8 cellular contexts compared by ENCODE assay signal in the genomic region with DNA sequence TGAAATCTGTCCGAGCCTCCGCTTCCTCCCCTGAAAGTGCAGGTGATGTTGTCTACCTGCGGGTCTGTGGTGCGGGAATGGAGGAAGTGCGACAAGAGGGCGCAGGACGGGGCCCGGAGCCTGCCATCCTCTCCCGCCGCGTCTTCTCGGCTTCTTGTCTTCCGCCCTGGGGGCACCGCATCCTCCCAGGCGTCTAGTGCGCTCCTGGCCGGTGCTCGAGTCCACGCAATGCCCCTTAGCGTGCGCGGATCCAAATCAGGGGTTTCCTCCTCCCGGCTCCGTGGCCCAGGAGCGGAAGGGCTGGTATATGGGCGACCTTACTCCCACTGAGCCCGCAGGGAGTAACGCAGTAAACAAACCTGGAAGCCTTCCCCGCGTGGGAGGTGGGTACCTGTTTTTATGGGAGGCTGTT. TPM values are rescaled to one million over a fixed set of nuclear protein-coding genes. Genes with fewer than 3 reads are reported as not detected.
DNase-seq lines count a peak whose midpoint lies in the region; ATAC-seq and TF ChIP-seq lines count a peak whose summit lies in the region.

No MANE protein-coding gene starts in this region.

- TF ChIP-seq CTCF in SU-DHL-6 (IDR thresholded peaks at IDR 0.05; ENCODE audit: insufficient read depth, low read length, poor library complexity, severe bottlenecking) (no peak), mammary epithelial cell (conservative IDR thresholded peaks at IDR 0.05 in 1 of 2, IDR thresholded peaks at IDR 0.05 in 1 of 2; ENCODE audit: extremely low read depth in 1 of 2, insufficient read depth in 1 of 2, low read depth in 1 of 2, low read length in 2 of 2) (no peak), liver (IDR thresholded peaks at IDR 0.05; ENCODE audit: low read depth, low read length, missing input control) (no peak)

- H3K9ac ChIP-seq in SU-DHL-6 (ENCODE audit: low read length) (peak overlapping the region; percentile 75), mammary epithelial cell (ENCODE audit: insufficient read depth, low read length) (peak overlapping the region; percentile 86), liver (ENCODE audit: low read depth in 1 of 2, low read length in 2 of 2) (peak overlapping the region; percentile 15 to 23)

- H3K4me3 ChIP-seq in SU-DHL-6 (ENCODE audit: insufficient read depth, low read length, poor library complexity, severe bottlenecking) = peak overlapping the region; percentile 89
- H3K4me3 ChIP-seq in mammary epithelial cell (replicated peaks in 1 of 3; ENCODE audit: insufficient read depth in 1 of 3, low read depth in 2 of 3, low read length in 3 of 3) = peak overlapping the region; percentile 58 to 83 (median 71)
- H3K4me3 ChIP-seq in liver (ENCODE audit: low read depth in 1 of 3, low read length in 3 of 3) = peak overlapping the region; percentile 75 to 88 (median 78)

- no TSS peak for BruUV-seq in mammary epithelial cell (replicated peaks; lab: Mats Ljungman, UMichigan)

- dilution Hi-C loops in mammary epithelial cell (cut with HindIII; ENCODE audit: low sequenced_read_pairs) = no loop called here

- H3K9me3 ChIP-seq in SU-DHL-6 (ENCODE audit: insufficient read depth, low read length) (no peaks in the 10 kb centered on the region), mammary epithelial cell (replicated peaks; ENCODE audit: insufficient read depth, low read length) (no peaks in the 10 kb centered on the region), liver (ENCODE audit: control insufficient read depth in 4 of 4, low read length in 3 of 4) (no peaks in the 10 kb centered on the region)

- no peak for DNase-seq in mammary epithelial cell
- peak; percentile 20 to 24 for DNase-seq in stimulated activated CD8-positive, alpha-beta memory T cell treated with anti-CD3 and anti-CD28 coated beads, Interleukin-15, amount 100 ng/mL, for 48 hours (ENCODE audit: low read depth in 2 of 2)
- no peak for DNase-seq in NCI-H2081 treated with DMSO at 0.1 percent for 48 hours (lab: John Stamatoyannopoulos, UW)
- DNase-seq in dedifferentiated amniotic fluid mesenchymal stem cell (ENCODE audit: extremely low spot score) = no peak

- in situ Hi-C loops in mammary epithelial cell (cut with MboI; ENCODE audit: low sequenced_read_pairs in 2 of 2) = loop anchor here in 1 of 2 donors (25.0 kb wide), 1 partner anchor 466 kb away; no protein-coding TSS in a partner anchor

- CTCF ChIA-PET in mammary epithelial cell (lab: Charles Lee; ENCODE audit: low non-redundant PET) = no interaction called here

- no peaks in the 10 kb centered on the region for H4K20me1 ChIP-seq in SU-DHL-6 (ENCODE audit: low read depth, low read length)
- no peaks in the 10 kb centered on the region for H4K20me1 ChIP-seq in mammary epithelial cell (ENCODE audit: insufficient read depth, low read length)

- no peak for TF ChIP-seq RAD21 in liver (IDR thresholded peaks at IDR 0.05)

- peak overlapping the region; percentile 93 for H3K27ac ChIP-seq in SU-DHL-6 (ENCODE audit: low read depth, low read length)
- peak overlapping the region; percentile 83 for H3K27ac ChIP-seq in mammary epithelial cell (ENCODE audit: insufficient read depth, low read depth, low read length)
- H3K27ac ChIP-seq in liver (ENCODE audit: low read depth in 1 of 2, low read length in 2 of 2) = peak overlapping the region; percentile 38 to 66

- H3K4me1 ChIP-seq in mammary epithelial cell (ENCODE audit: insufficient read depth, low read length) (peaks cover 11% of the 10 kb centered on the region), liver (ENCODE audit: control insufficient read depth in 4 of 4, insufficient read depth in 4 of 4, low read length in 3 of 4) (peaks cover 0 to 13% (median 6%) of the 10 kb centered on the region in 4 donors)

- H3K4me2 ChIP-seq in SU-DHL-6 (ENCODE audit: low read depth, low read length, poor library complexity, severe bottlenecking) = peak overlapping the region; percentile 100
- peak overlapping the region; percentile 89 for H3K4me2 ChIP-seq in mammary epithelial cell (ENCODE audit: insufficient read depth, low read depth, low read length)

- H3K27me3 ChIP-seq in SU-DHL-6 (ENCODE audit: low read length) (no peaks in the 10 kb centered on the region), mammary epithelial cell (ENCODE audit: insufficient read depth, low read length) (no peaks in the 10 kb centered on the region), liver (ENCODE audit: control insufficient read depth in 4 of 4, insufficient read depth in 4 of 4, low read length in 3 of 4) (no peaks in the 10 kb centered on the region)

- H3K36me3 ChIP-seq in SU-DHL-6 (ENCODE audit: low read length) (no peaks in the 10 kb centered on the region), mammary epithelial cell (ENCODE audit: insufficient read depth, low read length) (no peaks in the 10 kb centered on the region), liver (ENCODE audit: control insufficient read depth in 4 of 4, insufficient read depth in 3 of 4, low read depth in 1 of 4, low read length in 3 of 4) (no peaks in the 10 kb centered on the region)

- H3K79me2 ChIP-seq in SU-DHL-6 (ENCODE audit: insufficient read depth, low read length) = peaks cover 42% of the 10 kb centered on the region
- peaks cover 35% of the 10 kb centered on the region for H3K79me2 ChIP-seq in mammary epithelial cell (ENCODE audit: insufficient read depth, low read length)

- intact Hi-C loops in mammary epithelial cell (cut with micrococcal nuclease) = loop anchor here (2.0 kb wide), 1 partner anchor 254 kb away; the partner anchor contains the start of gene PRR14L

- ATAC-seq in GM18498 (IDR thresholded peaks at IDR 0.05; ENCODE audit: unreplicated experiment) (peak; percentile 25), HG02943 (IDR thresholded peaks at IDR 0.05; ENCODE audit: low read depth, unreplicated experiment) (peak; percentile 12)

- WGBS in mammary epithelial cell (ENCODE audit: low coverage, missing lambda C conversion rate) = 0% methylated on average over 13 of the region's 30 CpGs
- under 1% methylated on average over 30 of the region's 30 CpGs for WGBS in liver

- peak overlapping the region; percentile 88 for H2AFZ ChIP-seq in SU-DHL-6 (ENCODE audit: low read depth, low read length, severe bottlenecking)
- peak overlapping the region; percentile 98 for H2AFZ ChIP-seq in mammary epithelial cell (ENCODE audit: low read depth, low read length)

- H3K9me2 ChIP-seq in SU-DHL-6 (replicated peaks; ENCODE audit: insufficient read depth, low read length) = no peaks in the 10 kb centered on the region

- H3F3A ChIP-seq in SU-DHL-6 (ENCODE audit: insufficient read depth) = peaks cover 40% of the 10 kb centered on the region

TF ChIP-seq in liver, 16 proteins besides CTCF, POLR2A, EP300 and RAD21 (continues in another document):
- TF ChIP-seq FOXA1 (IDR thresholded peaks at IDR 0.05) (no peak), ZBTB33 (IDR thresholded peaks at IDR 0.05) (no peak), FOXA2 (IDR thresholded peaks at IDR 0.05) (no peak), NR2F2 (IDR thresholded peaks at IDR 0.05) (no peak), HNF4A (conservative IDR thresholded peaks at IDR 0.05) (no peak), YY1 (IDR thresholded peaks at IDR 0.05) (no peak), SP1 (IDR thresholded peaks at IDR 0.05) (no peak)
- TF ChIP-seq, protein P1, sequence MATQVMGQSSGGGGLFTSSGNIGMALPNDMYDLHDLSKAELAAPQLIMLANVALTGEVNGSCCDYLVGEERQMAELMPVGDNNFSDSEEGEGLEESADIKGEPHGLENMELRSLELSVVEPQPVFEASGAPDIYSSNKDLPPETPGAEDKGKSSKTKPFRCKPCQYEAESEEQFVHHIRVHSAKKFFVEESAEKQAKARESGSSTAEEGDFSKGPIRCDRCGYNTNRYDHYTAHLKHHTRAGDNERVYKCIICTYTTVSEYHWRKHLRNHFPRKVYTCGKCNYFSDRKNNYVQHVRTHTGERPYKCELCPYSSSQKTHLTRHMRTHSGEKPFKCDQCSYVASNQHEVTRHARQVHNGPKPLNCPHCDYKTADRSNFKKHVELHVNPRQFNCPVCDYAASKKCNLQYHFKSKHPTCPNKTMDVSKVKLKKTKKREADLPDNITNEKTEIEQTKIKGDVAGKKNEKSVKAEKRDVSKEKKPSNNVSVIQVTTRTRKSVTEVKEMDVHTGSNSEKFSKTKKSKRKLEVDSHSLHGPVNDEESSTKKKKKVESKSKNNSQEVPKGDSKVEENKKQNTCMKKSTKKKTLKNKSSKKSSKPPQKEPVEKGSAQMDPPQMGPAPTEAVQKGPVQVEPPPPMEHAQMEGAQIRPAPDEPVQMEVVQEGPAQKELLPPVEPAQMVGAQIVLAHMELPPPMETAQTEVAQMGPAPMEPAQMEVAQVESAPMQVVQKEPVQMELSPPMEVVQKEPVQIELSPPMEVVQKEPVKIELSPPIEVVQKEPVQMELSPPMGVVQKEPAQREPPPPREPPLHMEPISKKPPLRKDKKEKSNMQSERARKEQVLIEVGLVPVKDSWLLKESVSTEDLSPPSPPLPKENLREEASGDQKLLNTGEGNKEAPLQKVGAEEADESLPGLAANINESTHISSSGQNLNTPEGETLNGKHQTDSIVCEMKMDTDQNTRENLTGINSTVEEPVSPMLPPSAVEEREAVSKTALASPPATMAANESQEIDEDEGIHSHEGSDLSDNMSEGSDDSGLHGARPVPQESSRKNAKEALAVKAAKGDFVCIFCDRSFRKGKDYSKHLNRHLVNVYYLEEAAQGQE (IDR thresholded peaks at IDR 0.05) = no peak
- TF ChIP-seq, protein P2, sequence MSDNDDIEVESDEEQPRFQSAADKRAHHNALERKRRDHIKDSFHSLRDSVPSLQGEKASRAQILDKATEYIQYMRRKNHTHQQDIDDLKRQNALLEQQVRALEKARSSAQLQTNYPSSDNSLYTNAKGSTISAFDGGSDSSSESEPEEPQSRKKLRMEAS (IDR thresholded peaks at IDR 0.05) = no peak

RNA-seq across cellular contexts. Expression of gene SFI1, which starts 0.4 kb away (rescaled TPM):
- total RNA-seq in mammary epithelial cell (10 to 100 TPM; 20.8 to 41.7 TPM), liver (10 to 100 TPM; 11.0 to 16.2 TPM)
- polyA plus RNA-seq in mammary epithelial cell (8.2 TPM), liver (1 to 10 TPM; 3.1 to 3.7 TPM)
- polyA minus RNA-seq in mammary epithelial cell = 21.0 TPM

RNA-seq across cellular contexts. Expression of gene EIF4ENIF1, which starts 7.1 kb away (rescaled TPM):
- 10 to 100 TPM; 10.2 to 23.7 TPM for total RNA-seq in mammary epithelial cell
- polyA plus RNA-seq in mammary epithelial cell = 13.5 TPM
- polyA minus RNA-seq in mammary epithelial cell = 54.3 TPM
- 1 to 10 TPM; 7.0 to 7.1 TPM for total RNA-seq in liver
- polyA plus RNA-seq in liver = 1 to 10 TPM; 4.6 to 5.1 TPM

Comparison
In these comparisons a context has a peak if more than half of its experiments do, and no peak if none do; other contexts are left out.
1. H3K9ac ChIP-seq: peak in every context shown above with its lines; median percentile 86 in mammary epithelial cell; 75 in SU-DHL-6; 19 in liver.
2. DNase-seq: peak in stimulated activated CD8-positive, alpha-beta memory T cell treated with anti-CD3 and anti-CD28 coated beads, Interleukin-15, amount 100 ng/mL, for 48 hours (2 of 2); none in mammary epithelial cell (single experiment), NCI-H2081 treated with DMSO at 0.1 percent for 48 hours (single experiment) and dedifferentiated amniotic fluid mesenchymal stem cell (single experiment).
3. Peak in every context shown above with its lines, with median percentiles within 50 percentile points of each other: H3K27ac ChIP-seq and H3K4me3 ChIP-seq.